8 cellular contexts compared by ENCODE assay signal in the genomic region with DNA sequence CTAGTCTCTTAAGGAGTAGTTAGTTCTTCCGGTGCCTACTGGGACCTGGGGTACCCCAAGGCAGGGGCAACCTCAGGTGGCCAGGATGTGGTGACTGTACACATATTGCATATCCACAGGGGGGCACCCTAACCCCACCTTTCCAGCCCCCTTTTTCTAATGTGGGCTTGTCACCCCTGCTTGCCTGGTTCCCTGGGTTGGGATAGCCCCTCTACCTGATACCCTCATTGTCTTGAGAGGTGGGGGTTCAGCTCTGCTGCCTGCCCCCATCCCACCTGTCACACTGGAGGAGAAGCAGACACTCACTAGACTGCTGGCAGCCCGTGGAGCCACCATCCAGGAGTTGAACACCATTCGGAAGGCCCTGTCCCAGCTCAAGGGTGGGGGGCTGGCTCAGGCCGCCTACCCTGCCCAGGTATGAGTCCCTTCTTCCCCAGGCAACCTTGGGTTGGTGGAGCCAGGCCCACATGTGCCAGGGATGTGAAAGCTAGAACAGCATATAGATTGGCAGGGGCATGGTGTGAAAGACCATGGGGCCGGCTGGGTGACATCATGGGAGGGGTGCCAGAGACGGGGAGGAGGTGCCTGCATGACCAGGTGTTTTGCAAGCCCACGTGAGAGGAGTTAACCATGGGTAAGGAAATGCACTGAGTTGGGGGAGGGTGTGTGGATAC. TPM values are rescaled to one million over a fixed set of nuclear protein-coding genes. Genes with fewer than 3 reads are reported as not detected.
DNase-seq lines count a peak whose midpoint lies in the region; ATAC-seq and TF ChIP-seq lines count a peak whose summit lies in the region.
"Had no signal": no experiment of that assay in that cellular context is flagged by ENCODE, and none has a peak within 500 bp of the region (broad histone marks: within the 10 kb centered on the region; RNA-seq: fewer than 3 reads in every experiment).

No MANE protein-coding gene starts in this region.

- peaks cover 19 to 36% (median 30%) of the 10 kb centered on the region in 7 donors for H3K4me1 Mint-ChIP-seq in naive thymus-derived CD4-positive, alpha-beta T cell

- peak; percentile 21 for ATAC-seq in naive thymus-derived CD4-positive, alpha-beta T cell
- no peak for ATAC-seq in GM18909 (IDR thresholded peaks at IDR 0.05; ENCODE audit: poor library complexity, unreplicated experiment)

- peaks cover 0 to 4% (median 0%) of the 10 kb centered on the region in 11 donors for H3K9me3 Mint-ChIP-seq in naive thymus-derived CD4-positive, alpha-beta T cell

- H3K36me3 Mint-ChIP-seq in naive thymus-derived CD4-positive, alpha-beta T cell = peaks cover 0 to 27% (median 8%) of the 10 kb centered on the region in 5 donors

- H3K36me3 ChIP-seq in adrenal gland (replicated peaks in 1 of 2) = peaks cover 0 to 21% of the 10 kb centered on the region in 2 donors
- H3K36me3 ChIP-seq in naive thymus-derived CD4-positive, alpha-beta T cell (ENCODE audit: control insufficient read depth in 2 of 3, insufficient read depth in 3 of 3, low read length in 3 of 3) = peaks cover 4 to 61% (median 10%) of the 10 kb centered on the region in 3 experiments

- H3K4me3 ChIP-seq in GM12864 (ENCODE audit: low read depth, low read length) = no peak overlapping the region
- no peak overlapping the region for H3K4me3 ChIP-seq in adrenal gland
- H3K4me3 ChIP-seq in naive thymus-derived CD4-positive, alpha-beta T cell (ENCODE audit: low read length) = no peak overlapping the region
- H3K4me3 ChIP-seq: SJSA1 had no signal

- peaks cover 0 to 3% (median 0%) of the 10 kb centered on the region in 5 donors for H3K27me3 Mint-ChIP-seq in naive thymus-derived CD4-positive, alpha-beta T cell

- intact Hi-C loops in adrenal gland (cut with DNase I) = loop anchor here in 1 of 2 donors (2.0 kb wide), 1 partner anchor 49 kb away; no protein-coding TSS in a partner anchor
- intact Hi-C loops in naive thymus-derived CD4-positive, alpha-beta T cell (cut with micrococcal nuclease) = loop anchor here (1.0 kb wide), 1 partner anchor 48 kb away; no protein-coding TSS in a partner anchor

- TF ChIP-seq POLR2A in adrenal gland (IDR thresholded peaks at IDR 0.05) = no peak

- peak overlapping the region in 8 of 10 donors; percentile 1 to 84 (median 30) for H3K4me3 Mint-ChIP-seq in naive thymus-derived CD4-positive, alpha-beta T cell

- POLR2A ChIA-PET in naive thymus-derived CD4-positive, alpha-beta T cell (lab: Charles Lee) = interaction anchor here (1.7 to 21.6 kb wide), 3 partner anchors 13 to 53 kb away, joined by 4 to 1418 read pairs (median 112); a partner anchor contains a TSS

- H3K27ac ChIP-seq in adrenal gland = no peak overlapping the region
- H3K27ac ChIP-seq in naive thymus-derived CD4-positive, alpha-beta T cell (ENCODE audit: low read depth, low read length) = no peak overlapping the region
- H3K27ac ChIP-seq: SJSA1 had no signal

- peaks cover 4 to 17% of the 10 kb centered on the region in 2 donors for H3K4me1 ChIP-seq in adrenal gland (replicated peaks in 1 of 2)
- H3K4me1 ChIP-seq in naive thymus-derived CD4-positive, alpha-beta T cell (ENCODE audit: control insufficient read depth in 2 of 2, insufficient read depth in 2 of 2, low read length in 2 of 2) = peaks cover 10 to 22% of the 10 kb centered on the region in 2 donors

- TF ChIP-seq CTCF in GM12864 (IDR thresholded peaks at IDR 0.05; ENCODE audit: low read depth, low read length, missing control alignments) = peak; percentile 61
- TF ChIP-seq CTCF in adrenal gland (IDR thresholded peaks at IDR 0.05) = peak; percentile 12 to 59 (median 48)

- 71 to 84% (median 74%) methylated on average over 4 to 7 of the region's 7 CpGs for WGBS in adrenal gland, 4 donors

- no peak for DNase-seq in GM12864 (ENCODE audit: low read depth)
- DNase-seq in NCI-H69 (lab: John Stamatoyannopoulos, UW) = peak; percentile 57
- peak in 3 of 7 donors; percentile 37 to 55 (median 45) for DNase-seq in adrenal gland
- peak in 6 of 9 donors; percentile 42 to 59 (median 49) for DNase-seq in naive thymus-derived CD4-positive, alpha-beta T cell
- no peak for DNase-seq in islet precursor cell
- DNase-seq in cortex of kidney (lab: John Stamatoyannopoulos, UW) = no peak

- CTCF ChIA-PET in naive thymus-derived CD4-positive, alpha-beta T cell (lab: Charles Lee) = interaction anchor here (0.5 to 6.3 kb wide), 7 partner anchors 10 to 65 kb away, joined by 3 to 23 read pairs (median 5); a partner anchor contains a TSS

- H3K27me3 ChIP-seq in adrenal gland = no peaks in the 10 kb centered on the region
- H3K27me3 ChIP-seq in naive thymus-derived CD4-positive, alpha-beta T cell (ENCODE audit: control insufficient read depth in 2 of 2, insufficient read depth in 2 of 2, low read length in 2 of 2) = no peaks in the 10 kb centered on the region
- H3K27me3 ChIP-seq: SJSA1 had no signal

- H3K27ac Mint-ChIP-seq in naive thymus-derived CD4-positive, alpha-beta T cell = peak overlapping the region in 4 of 9 donors; percentile 11 to 86 (median 72)

- no peaks in the 10 kb centered on the region for H3K9me3 ChIP-seq in adrenal gland (replicated peaks in 1 of 3)
- H3K9me3 ChIP-seq in naive thymus-derived CD4-positive, alpha-beta T cell (ENCODE audit: control insufficient read depth in 2 of 3, low read length in 3 of 3) = no peaks in the 10 kb centered on the region
- H3K9me3 ChIP-seq: SJSA1 had no signal

RNA-seq across cellular contexts. Expression of a gene that starts 4.0 kb away (rescaled TPM):
- total RNA-seq in adrenal gland = 10 to 100 TPM in 6 of 8 donors, 1 to 10 TPM in 2; 8.2 to 17.9 (median 13.7) TPM
- polyA plus RNA-seq in adrenal gland = 10 to 100 TPM in 2 of 3 donors, 1 to 10 TPM in 1; 4.9 to 31.7 (median 18.0) TPM
- total RNA-seq in naive thymus-derived CD4-positive, alpha-beta T cell = 10 to 100 TPM; 24.3 to 38.3 (median 32.8) TPM
- 10 to 100 TPM in 1 of 2 donors, 1 to 10 TPM in 1; 8.0 to 15.5 TPM for polyA plus RNA-seq in naive thymus-derived CD4-positive, alpha-beta T cell

RNA-seq across cellular contexts. Expression of a gene that starts 13.2 kb away (rescaled TPM):
- 10 to 100 TPM; 44.6 to 84.0 (median 59.9) TPM for total RNA-seq in adrenal gland
- polyA plus RNA-seq in adrenal gland = 10 to 100 TPM; 23.8 to 74.2 (median 24.6) TPM
- 100 to 1,000 TPM; 112 to 161 (median 135) TPM for total RNA-seq in naive thymus-derived CD4-positive, alpha-beta T cell
- 100 to 1,000 TPM; 127 to 181 TPM for polyA plus RNA-seq in naive thymus-derived CD4-positive, alpha-beta T cell

RNA-seq across cellular contexts. Expression of a gene that starts 24.5 kb away (rescaled TPM):
- 10 to 100 TPM in 4 of 8 donors, 1 to 10 TPM in 4; 4.3 to 14.0 (median 9.0) TPM for total RNA-seq in adrenal gland
- 10 to 100 TPM in 2 of 3 donors, 1 to 10 TPM in 1; 2.1 to 24.4 (median 16.6) TPM for polyA plus RNA-seq in adrenal gland
- 10 to 100 TPM; 32.1 to 69.2 (median 49.0) TPM for total RNA-seq in naive thymus-derived CD4-positive, alpha-beta T cell
- 1 to 10 TPM in 1 of 2 donors, under 1 TPM in 1; 0.35 to 1.7 TPM for polyA plus RNA-seq in naive thymus-derived CD4-positive, alpha-beta T cell

RNA-seq across cellular contexts. Expression of a gene that starts 46.1 kb away (rescaled TPM):
- total RNA-seq in adrenal gland = 10 to 100 TPM; 10.5 to 28.0 (median 22.1) TPM
- polyA plus RNA-seq in adrenal gland = 10 to 100 TPM in 2 of 3 donors, 1 to 10 TPM in 1; 9.1 to 29.8 (median 23.1) TPM
- 10 to 100 TPM; 55.8 to 81.0 (median 74.5) TPM for total RNA-seq in naive thymus-derived CD4-positive, alpha-beta T cell
- polyA plus RNA-seq in naive thymus-derived CD4-positive, alpha-beta T cell = 100 to 1,000 TPM in 1 of 2 donors, 10 to 100 TPM in 1; 68.8 to 135 TPM

RNA-seq across cellular contexts. Expression of a gene that starts 52.7 kb away (rescaled TPM):
- total RNA-seq in adrenal gland = 10 to 100 TPM; 31.7 to 95.6 (median 59.4) TPM
- 10 to 100 TPM; 13.6 to 28.2 (median 26.1) TPM for polyA plus RNA-seq in adrenal gland
- 100 to 1,000 TPM in 1 of 5 experiments, 10 to 100 TPM in 4; 38.7 to 110 (median 63.7) TPM for total RNA-seq in naive thymus-derived CD4-positive, alpha-beta T cell
- polyA plus RNA-seq in naive thymus-derived CD4-positive, alpha-beta T cell = 100 to 1,000 TPM; 104 to 147 TPM

Comparison
In these comparisons a context has a peak if more than half of its experiments do, and no peak if none do; other contexts are left out.
1. DNase-seq: peak in NCI-H69 (single experiment) and naive thymus-derived CD4-positive, alpha-beta T cell (6 of 9); none in GM12864 (single experiment), islet precursor cell (single experiment) and cortex of kidney (single experiment).